ENCODE assay signal across 11 cellular contexts in the genomic region with DNA sequence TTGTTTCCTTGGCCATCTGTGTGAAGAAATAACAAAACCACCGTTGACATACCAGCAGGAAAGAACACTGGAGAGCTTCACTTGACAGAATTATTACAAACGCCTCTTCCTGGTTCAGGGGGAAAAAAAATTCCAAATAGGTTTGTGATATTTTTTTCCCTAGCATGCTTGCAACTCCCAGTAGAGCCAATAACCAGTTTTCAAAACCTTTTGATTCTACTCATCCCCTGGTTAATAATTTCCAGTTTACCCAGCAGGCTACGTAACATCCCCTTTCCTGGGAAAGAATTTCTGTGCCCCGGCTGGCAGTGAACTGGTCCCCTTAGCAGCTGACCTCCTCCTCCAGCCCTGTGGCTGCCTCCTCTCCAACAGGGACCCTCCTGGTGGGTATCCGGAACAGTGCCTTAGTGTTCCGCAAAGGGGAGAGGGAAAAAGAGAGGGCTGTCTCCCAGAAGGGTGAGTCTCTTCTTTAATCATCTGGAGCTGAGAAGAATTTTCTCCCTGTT.
DNase-seq lines count a peak whose midpoint lies in the region; ATAC-seq, FAIRE-seq and TF ChIP-seq lines count a peak whose summit lies in the region.
"Had no signal": no experiment of that assay in that cellular context is flagged by ENCODE, and none has a peak within 500 bp of the region (broad histone marks: within the 10 kb centered on the region; RNA-seq: fewer than 3 reads in every experiment).

No MANE protein-coding gene starts in this region.

- intact Hi-C loops in left lung (cut with DNase I), result no loop called here

- peak; percentile 81 for ATAC-seq in left lung
- no peak for ATAC-seq in HG02610 (IDR thresholded peaks at IDR 0.05; ENCODE audit: unreplicated experiment)

- H3K36me3 ChIP-seq in left lung (no peaks in the 10 kb centered on the region), small intestine (ENCODE audit: control insufficient read depth in 2 of 2, insufficient read depth in 2 of 2, low read length in 2 of 2) (no peaks in the 10 kb centered on the region)

- H3K4me1 ChIP-seq in left lung, result peaks cover 4 to 15% of the 10 kb centered on the region in 2 donors
- no peaks in the 10 kb centered on the region for H3K4me1 ChIP-seq in small intestine (ENCODE audit: control insufficient read depth in 2 of 2, insufficient read depth in 1 of 2, low read depth in 1 of 2, low read length in 1 of 2)

- FAIRE-seq in small intestine (lab: Jason Lieb, UNC), result no peak

- no peaks in the 10 kb centered on the region for H3K9me3 ChIP-seq in left lung
- H3K9me3 ChIP-seq in small intestine (ENCODE audit: control insufficient read depth, low read depth), result no peaks in the 10 kb centered on the region

- 13 to 45% (median 37%) methylated on average over 6 of the region's 6 CpGs for WGBS in small intestine, 3 donors

- H3K4me3 ChIP-seq in left lung (no peak overlapping the region), small intestine (ENCODE audit: low read depth in 1 of 2, low read length in 2 of 2) (no peak overlapping the region)

- H3K27me3 ChIP-seq in left lung, result no peaks in the 10 kb centered on the region
- H3K27me3 ChIP-seq in small intestine (ENCODE audit: control insufficient read depth in 2 of 2, insufficient read depth in 2 of 2, low read length in 2 of 2), result no peaks in the 10 kb centered on the region

- peak; percentile 57 for DNase-seq in HT-29 (ENCODE audit: low spot score)
- DNase-seq in caudate nucleus (lab: John Stamatoyannopoulos, UW), result peak in 2 of 61 donors; percentile 15 to 16
- peak in 1 of 2 donors; percentile 44 for DNase-seq in left lung
- peak; percentile 44 for DNase-seq in small intestine
- no peak for DNase-seq in stimulated activated CD4-positive, alpha-beta T cell treated with anti-CD3 and anti-CD28 coated beads, Interleukin-4, amount 100 ng/mL, for 4 hours
- DNase-seq in midbrain (lab: John Stamatoyannopoulos, UW), result no peak
- no peak for DNase-seq in iPS-NIHi11 (ENCODE audit: low spot score)
- DNase-seq: activated T-cell treated with anti-CD3 and anti-CD28 coated beads for 4 hours; stimulated activated CD4-positive, alpha-beta T cell treated with anti-CD3 and anti-CD28 coated beads, Interleukin-12 subunit alpha, Interleukin-12 subunit beta, amount 100 ng/mL, for 4 hours; stimulated activated naive CD8-positive, alpha-beta T cell treated with anti-CD3 and anti-CD28 coated beads, Interleukin-15, amount 100 ng/mL, for 72 hours had no signal

- peak overlapping the region; percentile 18 for H3K27ac ChIP-seq in caudate nucleus (ENCODE audit: low read depth, low read length)
- peak overlapping the region; percentile 53 to 54 for H3K27ac ChIP-seq in left lung
- H3K27ac ChIP-seq in small intestine (ENCODE audit: low read depth in 1 of 2, low read length in 1 of 2), result peak overlapping the region; percentile 24 to 80

- TF ChIP-seq CTCF in left lung (IDR thresholded peaks at IDR 0.05), result no peak

Comparison
In these comparisons a context has a peak if more than half of its experiments do, and no peak if none do; other contexts are left out.
1. DNase-seq: peak in HT-29 (single experiment) and small intestine (single experiment); none in stimulated activated CD4-positive, alpha-beta T cell treated with anti-CD3 and anti-CD28 coated beads, Interleukin-4, amount 100 ng/mL, for 4 hours (0 of 2), midbrain (single experiment) and iPS-NIHi11 (single experiment).
2. Peak in every context shown above with its lines, with median percentiles within 50 percentile points of each other: H3K27ac ChIP-seq.